8 cellular contexts compared by ENCODE assay signal in genomic region chr7:48088559-48089414, GRCh38. TPM values are rescaled to one million over a fixed set of nuclear protein-coding genes. Genes with fewer than 3 reads are reported as not detected.
DNase-seq lines count a peak whose midpoint lies in the region; ATAC-seq and TF ChIP-seq lines count a peak whose summit lies in the region.

Gene UPP1 (plus strand): TSS chr7:48089265. CDS start chr7:48094784, 5,519 bp downstream.

- BruUV-seq in Panc1 (replicated peaks; lab: Mats Ljungman, UMichigan): TSS peak; percentile 90

- in situ Hi-C loops in Panc1 (cut with HindIII; ENCODE audit: low pct_unique_long_range_greater_than_20kb, low sequenced_read_pairs): no loop called here

- peak within 1 kb of the TSS; percentile 100 for H3K27ac ChIP-seq in Panc1 (ENCODE audit: low read length)

- H3K4me1 Mint-ChIP-seq in activated T-cell treated with anti-CD3 and anti-CD28 coated beads, Interleukin-2, amount 50 U/mL, for 4 hours (ENCODE audit: low read depth): peaks cover 81% of the 10 kb centered on the region

- DNase-seq in COR-L47 (lab: John Stamatoyannopoulos, UW): peak; percentile 53
- DNase-seq in HS-27A (ENCODE audit: low read depth): peak; percentile 74
- peak; percentile 91 for DNase-seq in Panc1 (ENCODE audit: low read depth, low spot score)
- peak; percentile 84 for DNase-seq in activated T-cell treated with anti-CD3 and anti-CD28 coated beads, Interleukin-2, amount 50 U/mL, for 4 hours
- peak; percentile 95 for DNase-seq in myocyte (ENCODE audit: low read depth)
- DNase-seq in stimulated activated CD8-positive, alpha-beta memory T cell treated with anti-CD3 and anti-CD28 coated beads, Interleukin-7, amount 100 ng/mL, for 48 hours (ENCODE audit: extremely low read depth in 1 of 2, low read depth in 1 of 2): peak; percentile 87 to 88

- CTCF ChIA-PET in Panc1 (lab: Charles Lee): no interaction called here

- peak within 1 kb of the TSS; percentile 86 for H3K4me3 Mint-ChIP-seq in activated T-cell treated with anti-CD3 and anti-CD28 coated beads, Interleukin-2, amount 50 U/mL, for 4 hours

- peaks cover 30% of the 10 kb centered on the region for H3K36me3 ChIP-seq in Panc1 (ENCODE audit: control insufficient read depth, insufficient read depth, low read length)

- peaks cover 71% of the 10 kb centered on the region for H3K4me1 ChIP-seq in Panc1 (ENCODE audit: control insufficient read depth, insufficient read depth, low read length)

- no peaks in the 10 kb centered on the region for H3K27me3 Mint-ChIP-seq in activated T-cell treated with anti-CD3 and anti-CD28 coated beads, Interleukin-2, amount 50 U/mL, for 4 hours (ENCODE audit: low read depth)

- TF ChIP-seq CTCF in Panc1 (IDR thresholded peaks at IDR 0.05): no peak

- POLR2A ChIA-PET in Panc1 (lab: Charles Lee): interaction anchor here (0.5 to 1.5 kb wide), 5 partner anchors 11 to 475 kb away, joined by 3 to 4 read pairs (median 3); no protein-coding TSS in a partner anchor

- no peaks in the 10 kb centered on the region for H3K27me3 ChIP-seq in Panc1 (ENCODE audit: control insufficient read depth, insufficient read depth, low read length)

- H3K9me3 ChIP-seq in Panc1 (ENCODE audit: control insufficient read depth, insufficient read depth, low read depth, low read length): no peaks in the 10 kb centered on the region

- peak within 1 kb of the TSS; percentile 87 to 99 for H3K4me3 ChIP-seq in Panc1 (ENCODE audit: low read depth in 2 of 2, low read length in 2 of 2)

- no peaks in the 10 kb centered on the region for H3K9me3 Mint-ChIP-seq in activated T-cell treated with anti-CD3 and anti-CD28 coated beads, Interleukin-2, amount 50 U/mL, for 4 hours

- intact Hi-C loops in Panc1 (cut with micrococcal nuclease; ENCODE audit: unreplicated experiment): loop anchor here (5.0 to 10.0 kb wide), 3 partner anchors 51 to 514 kb away; partner anchors contain the start of gene C7orf57

- ATAC-seq in GM19468 (IDR thresholded peaks at IDR 0.05; ENCODE audit: extremely low read depth, unreplicated experiment): peak; percentile 61
- ATAC-seq in Panc1: peak; percentile 84
- ATAC-seq in activated T-cell treated with anti-CD3 and anti-CD28 coated beads, Interleukin-2, amount 50 U/mL, for 4 hours: peak; percentile 69
- peak; percentile 88 for ATAC-seq in esophagus mucosa

- H3K36me3 Mint-ChIP-seq in activated T-cell treated with anti-CD3 and anti-CD28 coated beads, Interleukin-2, amount 50 U/mL, for 4 hours (ENCODE audit: insufficient read depth): peaks cover 20% of the 10 kb centered on the region

RNA-seq across cellular contexts. Expression of gene UPP1, which starts in this region (rescaled TPM):
- total RNA-seq in Panc1 (2021; ENCODE audit: unreplicated experiment) (331 TPM), esophagus mucosa (204 TPM), myocyte (7.5 and 7.7 TPM in 2 replicates)
- 234 TPM for polyA plus RNA-seq in Panc1 (2012; ENCODE audit: insufficient read length)
- total RNA-seq in activated T-cell treated with anti-CD3 and anti-CD28 coated beads, Interleukin-2, amount 50 U/mL, for 4 hours: 10 to 100 TPM; 25.5 to 45.8 (median 45.1) TPM
- polyA plus RNA-seq in myocyte (2012): 38.5 TPM

Comparison
In these comparisons a context has a peak if more than half of its experiments do, and no peak if none do; other contexts are left out.
1. Peak in every context shown above with its lines: DNase-seq, ATAC-seq, H3K4me3 ChIP-seq and H3K27ac ChIP-seq.